24 cellular contexts compared by ENCODE assay signal in genomic region chr4:1819816-1820215, GRCh38.
"Had no signal": no experiment of that assay in that cellular context is flagged by ENCODE, and none has a peak within 500 bp of the region (broad histone marks: within the 10 kb centered on the region; RNA-seq: fewer than 3 reads in every experiment).

No MANE protein-coding gene starts in this region.

- H3K9ac ChIP-seq: SK-N-SH had no signal

- H3K4me1 ChIP-seq: SJCRH30 had no signal

- DNase-seq: activated CD4-positive, alpha-beta T cell treated with anti-CD3 and anti-CD28 coated beads for 48 hours; activated CD4-positive, alpha-beta T cell treated with anti-CD3 and anti-CD28 coated beads, Interleukin-2, amount 50 U/mL, for 48 hours; activated CD4-positive, CD25-positive, alpha-beta regulatory T cell treated with anti-CD3 and anti-CD28 coated beads, Interleukin-2, amount 50 U/mL, for 72 hours; activated CD8-positive, alpha-beta memory T cell treated with anti-CD3 and anti-CD28 coated beads, Interleukin-2, amount 10 ng/mL, durations not matched to agents 7 days and 5 days; activated gamma-delta T cell; activated T-cell treated with anti-CD3 and anti-CD28 coated beads, Interleukin-2, amount 50 U/mL, for 4 hours; amygdala; MG63; MV-4-11; NCI-H1092 treated with DMSO at 0.1 percent for 48 hours; NCI-H1417 treated with DMSO at 0.1 percent for 48 hours; NCI-H1694; NCI-H2029; NCI-H2107; NCI-H2171 treated with DMSO at 0.1 percent for 48 hours; NCI-H226; NCI-H526 treated with DMSO at 0.1 percent for 48 hours; NCI-H82; OCI-M1; Right ventricle myocardium superior; RPMI8226; SJCRH30; T-helper 1 cell had no signal

- H3K27me3 ChIP-seq: MG63, SJCRH30 had no signal

- H3K27ac ChIP-seq: SJCRH30 had no signal

- H3K9me3 ChIP-seq: MG63, SJCRH30, SK-N-SH had no signal

- H3K4me3 ChIP-seq: MG63, SJCRH30 had no signal

- H3K4me2 ChIP-seq: SK-N-SH had no signal
